In genomic region chr12:97464241-97465011, GRCh38 we compare ENCODE assay signal across 14 cellular contexts.
A peak's percentile ranks its signal among the peaks of the same experiment; 100 is the strongest.
DNase-seq lines count a peak whose midpoint lies in the region; ATAC-seq lines count a peak whose summit lies in the region.
"Had no signal": no experiment of that assay in that cellular context is flagged by ENCODE, and none has a peak within 500 bp of the region (broad histone marks: within the 10 kb centered on the region; RNA-seq: fewer than 3 reads in every experiment).

No MANE protein-coding gene starts in this region.

- peak; percentile 47 to 80 (median 67) for DNase-seq in NCI-H1417 (lab: John Stamatoyannopoulos, UW)
- DNase-seq in NCI-H1417 treated with DMSO at 0.1 percent for 48 hours (lab: John Stamatoyannopoulos, UW): no peak
- peak; percentile 53 for DNase-seq in SHP77 treated with DMSO at 0.1 percent for 48 hours (lab: John Stamatoyannopoulos, UW)
- DNase-seq in iPS-NIHi11 (ENCODE audit: low spot score): peak; percentile 25
- DNase-seq in superior temporal gyrus (ENCODE audit: extremely low spot score): peak; percentile 37
- DNase-seq in cerebellar cortex (ENCODE audit: low spot score): no peak
- no peak for DNase-seq in stimulated activated CD4-positive, alpha-beta T cell treated with anti-CD3 and anti-CD28 coated beads, Interleukin-2, amount 100 ng/mL, for 24 hours
- DNase-seq: activated naive CD4-positive, alpha-beta T cell treated with anti-CD3 and anti-CD28 coated beads, Interleukin-2, amount 10 ng/mL, durations not matched to agents 7 days and 5 days; CD8-positive, alpha-beta T cell; esophagus squamous epithelium; immature natural killer cell; Karpas-422; NCI-H510A had no signal

- no peak for ATAC-seq in HG03571 (IDR thresholded peaks at IDR 0.05; ENCODE audit: unreplicated experiment)
- ATAC-seq: CD8-positive, alpha-beta T cell had no signal

Comparison
In these comparisons a context has a peak if more than half of its experiments do, and no peak if none do; other contexts are left out.
1. DNase-seq: peak in NCI-H1417 (3 of 3), SHP77 treated with DMSO at 0.1 percent for 48 hours (single experiment), iPS-NIHi11 (single experiment) and superior temporal gyrus (single experiment); none in NCI-H1417 treated with DMSO at 0.1 percent for 48 hours (single experiment), cerebellar cortex (single experiment) and stimulated activated CD4-positive, alpha-beta T cell treated with anti-CD3 and anti-CD28 coated beads, Interleukin-2, amount 100 ng/mL, for 24 hours (0 of 2).